10 cellular contexts compared by ENCODE assay signal in the genomic region with DNA sequence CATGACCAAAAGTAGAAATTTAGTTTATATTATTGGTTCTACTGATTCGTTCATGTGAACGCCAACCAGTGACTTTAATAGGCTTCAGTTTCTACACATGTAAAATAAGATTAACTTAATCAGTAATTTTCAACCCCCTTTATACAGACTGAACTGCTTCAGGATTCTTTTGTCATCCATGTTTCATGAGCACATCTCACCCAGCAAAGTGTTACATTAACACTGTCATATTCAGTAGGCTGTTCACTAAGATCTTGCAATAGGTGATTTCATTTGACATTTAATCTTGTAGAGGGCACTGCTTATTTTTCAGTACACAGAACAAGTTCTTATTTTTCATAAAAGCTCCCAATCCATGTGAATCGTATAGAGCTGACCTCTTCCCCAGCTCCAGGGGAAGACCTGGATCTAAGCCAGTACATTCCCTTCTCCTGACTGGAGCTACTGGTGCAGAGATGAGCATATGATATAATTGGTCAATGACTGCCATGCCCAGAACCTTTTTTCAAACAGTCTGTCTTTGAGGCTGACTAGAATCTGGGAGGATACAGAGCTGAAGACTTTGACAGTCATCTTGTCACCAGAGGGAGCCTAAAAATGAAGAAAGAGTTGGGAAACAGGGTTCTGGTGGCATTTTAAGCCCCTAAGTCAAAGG.
DNase-seq lines count a peak whose midpoint lies in the region; ATAC-seq, FAIRE-seq and TF ChIP-seq lines count a peak whose summit lies in the region.
"Had no signal": no experiment of that assay in that cellular context is flagged by ENCODE, and none has a peak within 500 bp of the region (broad histone marks: within the 10 kb centered on the region; RNA-seq: fewer than 3 reads in every experiment).

No MANE protein-coding gene starts in this region.

- FAIRE-seq in urothelium cell line (lab: Jason Lieb, UNC) (no peak), HepG2 (lab: Jason Lieb, UNC) (no peak)

- in situ Hi-C loops in HepG2 (cut with HindIII; ENCODE audit: extremely low pct_ligation_motif_present, low pct_unique_long_range_greater_than_20kb), result no loop called here

- H3K9ac ChIP-seq in HepG2 (ENCODE audit: insufficient read depth, low read depth, low read length), result no peak overlapping the region

- H3K27ac Mint-ChIP-seq in activated T-helper 1 cell treated with anti-CD3 and anti-CD28 coated beads, Interleukin-12 subunit alpha, Interleukin-12 subunit beta, Interleukin-2, Interleukin-4 antibody, amounts not matched to agents 30 ng/mL and 10 ng/mL and 1 ng/mL, durations not matched to agents 14 hours and 24 hours and 36 hours, result peak overlapping the region; percentile 96
- H3K27ac Mint-ChIP-seq: dendritic cell treated with granulocyte-macrophage colony-stimulating factor and Interleukin-4, amounts not matched to agents 40 ng/mL and 50 ng/mL, for 4 days had no signal

- H3K4me2 ChIP-seq in HepG2 (ENCODE audit: low read depth, low read length), result no peak overlapping the region

- H3K9me3 ChIP-seq in HepG2 (ENCODE audit: low read length), result no peaks in the 10 kb centered on the region

- peaks cover 12% of the 10 kb centered on the region for H3K36me3 Mint-ChIP-seq in activated T-helper 1 cell treated with anti-CD3 and anti-CD28 coated beads, Interleukin-12 subunit alpha, Interleukin-12 subunit beta, Interleukin-2, Interleukin-4 antibody, amounts not matched to agents 30 ng/mL and 10 ng/mL and 1 ng/mL, durations not matched to agents 14 hours and 24 hours and 36 hours (ENCODE audit: low read depth)
- H3K36me3 Mint-ChIP-seq: CD14-positive monocyte had no signal

- H3K4me1 ChIP-seq in HepG2 (ENCODE audit: insufficient read depth, low read length), result no peaks in the 10 kb centered on the region

- no TSS peak for BruUV-seq in HepG2 (replicated peaks; lab: Mats Ljungman, UMichigan)

- peaks cover 15% of the 10 kb centered on the region for H3K9me3 Mint-ChIP-seq in activated T-helper 1 cell treated with anti-CD3 and anti-CD28 coated beads, Interleukin-12 subunit alpha, Interleukin-12 subunit beta, Interleukin-2, Interleukin-4 antibody, amounts not matched to agents 30 ng/mL and 10 ng/mL and 1 ng/mL, durations not matched to agents 14 hours and 24 hours and 36 hours

- TF ChIP-seq RAD21 in HepG2 (CRISPR knock-in tag; IDR thresholded peaks at IDR 0.05), result no peak

- intact Hi-C loops in Right ventricle myocardium superior (cut with DNase I), result no loop called here
- intact Hi-C loops in Right ventricle myocardium inferior (cut with DNase I), result no loop called here
- intact Hi-C loops in activated T-helper 1 cell treated with anti-CD3 and anti-CD28 coated beads, Interleukin-12 subunit alpha, Interleukin-12 subunit beta, Interleukin-2, Interleukin-4 antibody, amounts not matched to agents 30 ng/mL and 10 ng/mL and 1 ng/mL, durations not matched to agents 14 hours and 24 hours and 36 hours (cut with micrococcal nuclease), result loop anchor here (5.0 kb wide), 4 partner anchors 239 to 349 kb away; a partner anchor contains a TSS
- intact Hi-C loops in HepG2 (cut with micrococcal nuclease; ENCODE audit: unreplicated experiment), result no loop called here

- no peak overlapping the region for H3K27ac ChIP-seq in HepG2 (ENCODE audit: extremely low read length, insufficient read depth, low read length)

- CTCF ChIA-PET in HepG2 (lab: Yijun Ruan, JAX; ENCODE audit: low intra/inter-chr PET ratio, low total read pairs), result no interaction called here

- no peak overlapping the region for H3K4me3 ChIP-seq in HepG2 (replicated peaks in 1 of 3; ENCODE audit: insufficient read depth in 1 of 3, low read depth in 2 of 3, low read length in 3 of 3)

- H2AFZ ChIP-seq in HepG2 (ENCODE audit: low read length), result no peak overlapping the region

- ATAC-seq in Right ventricle myocardium superior (ENCODE audit: poor library complexity), result peak; percentile 64
- no peak for ATAC-seq in Right ventricle myocardium inferior
- no peak for ATAC-seq in HG02870 (IDR thresholded peaks at IDR 0.05; ENCODE audit: unreplicated experiment)
- ATAC-seq in HepG2, result no peak

- no peaks in the 10 kb centered on the region for H4K20me1 ChIP-seq in HepG2 (ENCODE audit: insufficient read depth, low read length)

- POLR2A ChIA-PET in HepG2 (lab: Yijun Ruan, JAX), result no interaction called here

- H3K4me3 Mint-ChIP-seq in activated T-helper 1 cell treated with anti-CD3 and anti-CD28 coated beads, Interleukin-12 subunit alpha, Interleukin-12 subunit beta, Interleukin-2, Interleukin-4 antibody, amounts not matched to agents 30 ng/mL and 10 ng/mL and 1 ng/mL, durations not matched to agents 14 hours and 24 hours and 36 hours, result no peak overlapping the region
- H3K4me3 Mint-ChIP-seq: CD14-positive monocyte; dendritic cell treated with granulocyte-macrophage colony-stimulating factor and Interleukin-4, amounts not matched to agents 40 ng/mL and 50 ng/mL, for 4 days had no signal

- no peaks in the 10 kb centered on the region for H3K27me3 Mint-ChIP-seq in activated T-helper 1 cell treated with anti-CD3 and anti-CD28 coated beads, Interleukin-12 subunit alpha, Interleukin-12 subunit beta, Interleukin-2, Interleukin-4 antibody, amounts not matched to agents 30 ng/mL and 10 ng/mL and 1 ng/mL, durations not matched to agents 14 hours and 24 hours and 36 hours (ENCODE audit: insufficient read depth)

- H3K27me3 ChIP-seq in HepG2 (ENCODE audit: control insufficient read depth in 1 of 2, insufficient read depth in 2 of 2, low read length in 2 of 2), result 0 out of 5 replicates have a peak, but pooled peaks cover 0 to 4% of the 10 kb centered on the region in 2 experiments

- peaks cover 40% of the 10 kb centered on the region for H3K4me1 Mint-ChIP-seq in activated T-helper 1 cell treated with anti-CD3 and anti-CD28 coated beads, Interleukin-12 subunit alpha, Interleukin-12 subunit beta, Interleukin-2, Interleukin-4 antibody, amounts not matched to agents 30 ng/mL and 10 ng/mL and 1 ng/mL, durations not matched to agents 14 hours and 24 hours and 36 hours (ENCODE audit: low read depth)
- H3K4me1 Mint-ChIP-seq: CD14-positive monocyte had no signal

- H3K36me3 ChIP-seq in HepG2 (replicated peaks in 1 of 2; ENCODE audit: control insufficient read depth in 1 of 2, insufficient read depth in 2 of 2, low read length in 2 of 2), result no peaks in the 10 kb centered on the region

- 10% methylated on average over 3 of the region's 3 CpGs for WGBS in HepG2 (ENCODE audit: low lambda C conversion rate)

- TF ChIP-seq EP300 in HepG2 (IDR thresholded peaks at IDR 0.05; ENCODE audit: low read depth in 2 of 2, low read length in 2 of 2), result no peak
- TF ChIP-seq EP300 in HepG2 (CRISPR knock-in tag; IDR thresholded peaks at IDR 0.05; ENCODE audit: borderline replicate concordance), result no peak

- no peak for TF ChIP-seq CTCF in HepG2 (CRISPR knock-in tag; IDR thresholded peaks at IDR 0.05)

- no peak for TF ChIP-seq POLR2A in HepG2 (IDR thresholded peaks at IDR 0.05; ENCODE audit: insufficient read depth in 1 of 2, low read depth in 2 of 2, low read length in 2 of 2)

- no peak for DNase-seq in Right ventricle myocardium superior
- DNase-seq in Right ventricle myocardium inferior (ENCODE audit: missing footprints), result no peak
- no peak for DNase-seq in activated T-helper 1 cell treated with anti-CD3 and anti-CD28 coated beads, Interleukin-12 subunit alpha, Interleukin-12 subunit beta, Interleukin-2, Interleukin-4 antibody, amounts not matched to agents 30 ng/mL and 10 ng/mL and 1 ng/mL, durations not matched to agents 14 hours and 24 hours and 36 hours (ENCODE audit: low spot score)
- DNase-seq in glomerular visceral epithelial cell (ENCODE audit: extremely low spot score), result peak; percentile 93
- peak; percentile 75 for DNase-seq in urothelium cell line (ENCODE audit: low spot score)
- no peak for DNase-seq in HepG2 (ENCODE audit: low spot score)
- DNase-seq in COLO668 (lab: John Stamatoyannopoulos, UW; ENCODE audit: unreplicated experiment), result no peak

- no peaks in the 10 kb centered on the region for H3K79me2 ChIP-seq in HepG2 (ENCODE audit: insufficient read depth, low read length)

TF ChIP-seq in HepG2, 621 proteins besides CTCF, POLR2A, EP300 and RAD21 (continues in another document):
- TF ChIP-seq, protein P1, sequence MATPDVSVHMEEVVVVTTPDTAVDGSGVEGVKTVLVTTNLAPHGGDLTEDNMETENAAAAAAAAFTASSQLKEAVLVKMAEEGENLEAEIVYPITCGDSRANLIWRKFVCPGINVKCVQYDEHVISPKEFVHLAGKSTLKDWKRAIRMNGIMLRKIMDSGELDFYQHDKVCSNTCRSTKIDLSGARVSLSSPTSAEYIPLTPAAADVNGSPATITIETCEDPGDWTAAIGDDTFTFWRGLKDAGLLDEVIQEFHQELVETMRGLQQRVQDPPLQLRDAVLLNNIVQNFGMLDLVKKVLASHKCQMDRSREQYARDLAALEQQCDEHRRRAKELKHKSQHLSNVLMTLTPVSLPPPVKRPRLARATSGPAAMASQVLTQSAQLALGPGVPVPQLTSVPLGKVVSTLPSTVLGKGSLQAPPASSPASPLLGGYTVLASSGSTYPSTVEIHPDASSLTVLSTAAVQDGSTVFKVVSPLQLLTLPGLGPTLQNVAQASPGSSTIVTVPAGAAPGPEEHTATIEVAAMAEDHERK (CRISPR knock-in tag; IDR thresholded peaks at IDR 0.05; ENCODE audit: low read depth), result no peak
- TF ChIP-seq, protein P2, sequence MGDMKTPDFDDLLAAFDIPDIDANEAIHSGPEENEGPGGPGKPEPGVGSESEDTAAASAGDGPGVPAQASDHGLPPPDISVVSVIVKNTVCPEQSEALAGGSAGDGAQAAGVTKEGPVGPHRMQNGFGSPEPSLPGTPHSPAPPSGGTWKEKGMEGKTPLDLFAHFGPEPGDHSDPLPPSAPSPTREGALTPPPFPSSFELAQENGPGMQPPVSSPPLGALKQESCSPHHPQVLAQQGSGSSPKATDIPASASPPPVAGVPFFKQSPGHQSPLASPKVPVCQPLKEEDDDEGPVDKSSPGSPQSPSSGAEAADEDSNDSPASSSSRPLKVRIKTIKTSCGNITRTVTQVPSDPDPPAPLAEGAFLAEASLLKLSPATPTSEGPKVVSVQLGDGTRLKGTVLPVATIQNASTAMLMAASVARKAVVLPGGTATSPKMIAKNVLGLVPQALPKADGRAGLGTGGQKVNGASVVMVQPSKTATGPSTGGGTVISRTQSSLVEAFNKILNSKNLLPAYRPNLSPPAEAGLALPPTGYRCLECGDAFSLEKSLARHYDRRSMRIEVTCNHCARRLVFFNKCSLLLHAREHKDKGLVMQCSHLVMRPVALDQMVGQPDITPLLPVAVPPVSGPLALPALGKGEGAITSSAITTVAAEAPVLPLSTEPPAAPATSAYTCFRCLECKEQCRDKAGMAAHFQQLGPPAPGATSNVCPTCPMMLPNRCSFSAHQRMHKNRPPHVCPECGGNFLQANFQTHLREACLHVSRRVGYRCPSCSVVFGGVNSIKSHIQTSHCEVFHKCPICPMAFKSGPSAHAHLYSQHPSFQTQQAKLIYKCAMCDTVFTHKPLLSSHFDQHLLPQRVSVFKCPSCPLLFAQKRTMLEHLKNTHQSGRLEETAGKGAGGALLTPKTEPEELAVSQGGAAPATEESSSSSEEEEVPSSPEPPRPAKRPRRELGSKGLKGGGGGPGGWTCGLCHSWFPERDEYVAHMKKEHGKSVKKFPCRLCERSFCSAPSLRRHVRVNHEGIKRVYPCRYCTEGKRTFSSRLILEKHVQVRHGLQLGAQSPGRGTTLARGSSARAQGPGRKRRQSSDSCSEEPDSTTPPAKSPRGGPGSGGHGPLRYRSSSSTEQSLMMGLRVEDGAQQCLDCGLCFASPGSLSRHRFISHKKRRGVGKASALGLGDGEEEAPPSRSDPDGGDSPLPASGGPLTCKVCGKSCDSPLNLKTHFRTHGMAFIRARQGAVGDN (CRISPR knock-in tag; IDR thresholded peaks at IDR 0.05), result no peak

Comparison
In these comparisons a context has a peak if more than half of its experiments do, and no peak if none do; other contexts are left out.
1. DNase-seq: peak in glomerular visceral epithelial cell (single experiment) and urothelium cell line (single experiment); none in Right ventricle myocardium superior (single experiment), Right ventricle myocardium inferior (single experiment), activated T-helper 1 cell treated with anti-CD3 and anti-CD28 coated beads, Interleukin-12 subunit alpha, Interleukin-12 subunit beta, Interleukin-2, Interleukin-4 antibody, amounts not matched to agents 30 ng/mL and 10 ng/mL and 1 ng/mL, durations not matched to agents 14 hours and 24 hours and 36 hours (single experiment), HepG2 (single experiment) and COLO668 (single experiment).